In the genomic region with DNA sequence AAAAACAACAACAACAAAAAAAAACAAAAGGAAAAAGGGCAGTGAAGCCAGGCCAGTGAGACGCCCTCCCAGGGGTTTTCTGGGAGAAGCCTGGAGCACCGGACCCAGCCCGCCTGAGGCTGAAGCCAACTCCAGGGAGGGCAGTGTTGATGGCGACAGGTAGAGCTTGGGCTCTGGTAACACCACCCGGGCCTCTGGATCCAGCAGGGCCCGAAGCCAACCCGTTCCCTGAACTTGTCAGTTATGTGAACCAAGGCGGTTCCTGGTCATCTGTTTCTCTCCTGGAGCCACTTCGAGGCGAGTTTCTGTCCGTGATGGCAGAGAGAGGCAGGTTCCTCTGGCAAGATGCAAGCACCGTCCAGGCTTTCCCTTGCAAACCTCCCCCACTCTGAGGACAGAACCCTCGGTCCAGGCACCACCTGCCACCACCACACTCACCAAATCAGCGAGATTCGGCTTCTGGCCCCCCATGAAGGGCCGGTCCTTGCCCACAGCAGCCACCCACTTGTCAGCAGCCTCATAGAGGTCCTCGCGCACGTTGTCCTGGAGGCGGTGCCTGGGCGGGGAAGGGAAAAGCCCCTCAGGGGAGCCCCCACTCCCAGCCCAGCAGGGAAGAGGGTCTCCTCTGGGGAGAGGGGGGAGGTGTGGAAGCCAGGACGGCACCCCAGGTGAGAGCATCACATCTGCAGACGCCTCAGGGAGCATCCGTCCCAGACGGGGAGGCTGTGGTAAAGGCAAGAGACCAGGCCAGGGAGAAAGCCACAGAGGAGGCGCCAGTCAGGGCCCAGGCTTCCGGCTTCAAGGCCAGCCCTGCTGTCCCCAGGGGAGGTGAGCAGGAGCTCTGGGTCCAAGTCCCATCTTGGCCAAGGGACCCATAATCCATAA, we compare ENCODE assay signal across 14 cellular contexts. TPM values are rescaled to one million over a fixed set of nuclear protein-coding genes. Genes with fewer than 3 reads are reported as not detected.
A peak's percentile ranks its signal among the peaks of the same experiment; 100 is the strongest.
DNase-seq lines count a peak whose midpoint lies in the region; ATAC-seq and TF ChIP-seq lines count a peak whose summit lies in the region.
"Had no signal": no experiment of that assay in that cellular context is flagged by ENCODE, and none has a peak within 500 bp of the region (broad histone marks: within the 10 kb centered on the region; RNA-seq: fewer than 3 reads in every experiment).

No MANE protein-coding gene starts in this region.

- peaks cover 76% of the 10 kb centered on the region for H4K20me1 ChIP-seq in BLaER1

- TF ChIP-seq CTCF in Peyer's patch (IDR thresholded peaks at IDR 0.05), result no peak
- no peak for TF ChIP-seq CTCF in left ventricle myocardium inferior (IDR thresholded peaks at IDR 0.05; ENCODE audit: borderline replicate concordance)
- no peak for TF ChIP-seq CTCF in lower lobe of right lung (IDR thresholded peaks at IDR 0.05)

- ATAC-seq in lower lobe of right lung, result no peak

- DNase-seq in Peyer's patch, result peak in 2 of 3 donors; percentile 41 to 42
- DNase-seq in left ventricle myocardium inferior, result peak; percentile 13
- peak; percentile 32 for DNase-seq in lower lobe of right lung
- DNase-seq in GOT3 (lab: John Stamatoyannopoulos, UW), result no peak
- DNase-seq in NCI-H774 (lab: John Stamatoyannopoulos, UW), result no peak
- DNase-seq in nucleus accumbens (lab: John Stamatoyannopoulos, UW), result no peak
- no peak for DNase-seq in CD1c-positive myeloid dendritic cell (ENCODE audit: extremely low spot score)
- DNase-seq: DMS 273 treated with DMSO at 0.1 percent for 48 hours, NCI-H1092, NCI-H226, NCI-H526 treated with DMSO at 0.1 percent for 48 hours had no signal

- H3K4me3 ChIP-seq in BLaER1, result 0 out of 2 replicates have a peak overlapping the region, but pooled peaks have one; percentile 4
- H3K4me3 ChIP-seq in Peyer's patch, result no peak overlapping the region
- H3K4me3 ChIP-seq in left ventricle myocardium inferior, result no peak overlapping the region
- H3K4me3 ChIP-seq in lower lobe of right lung, result no peak overlapping the region

- H3K9ac ChIP-seq in BLaER1, result peak overlapping the region; percentile 56
- H3K9ac ChIP-seq: KMS-11 had no signal

- H3K27ac ChIP-seq in BLaER1, result peak overlapping the region; percentile 59
- no peak overlapping the region for H3K27ac ChIP-seq in Peyer's patch
- H3K27ac ChIP-seq in left ventricle myocardium inferior (replicated peaks), result no peak overlapping the region
- H3K27ac ChIP-seq in lower lobe of right lung, result no peak overlapping the region
- H3K27ac ChIP-seq: HL-60, KMS-11 had no signal

- H3K9me3 ChIP-seq in BLaER1, result no peaks in the 10 kb centered on the region
- no peaks in the 10 kb centered on the region for H3K9me3 ChIP-seq in Peyer's patch
- no peaks in the 10 kb centered on the region for H3K9me3 ChIP-seq in left ventricle myocardium inferior (replicated peaks)
- no peaks in the 10 kb centered on the region for H3K9me3 ChIP-seq in lower lobe of right lung

- H3K4me1 ChIP-seq in BLaER1 (peaks cover 73% of the 10 kb centered on the region), Peyer's patch (peaks cover 4 to 30% (median 17%) of the 10 kb centered on the region in 4 donors), left ventricle myocardium inferior (peaks cover 37% of the 10 kb centered on the region), lower lobe of right lung (peaks cover 35% of the 10 kb centered on the region)

- intact Hi-C loops in left ventricle myocardium inferior (cut with micrococcal nuclease), result no loop called here
- intact Hi-C loops in lower lobe of right lung (cut with DNase I), result no loop called here

- H3K36me3 ChIP-seq in BLaER1, result peaks cover 59% of the 10 kb centered on the region
- H3K36me3 ChIP-seq in Peyer's patch, result peaks cover 0 to 45% (median 0%) of the 10 kb centered on the region in 3 donors
- H3K36me3 ChIP-seq in left ventricle myocardium inferior, result peaks cover 51% of the 10 kb centered on the region
- H3K36me3 ChIP-seq in lower lobe of right lung, result peaks cover 49% of the 10 kb centered on the region

- H3K27me3 ChIP-seq in BLaER1, result no peaks in the 10 kb centered on the region
- H3K27me3 ChIP-seq in Peyer's patch, result no peaks in the 10 kb centered on the region
- H3K27me3 ChIP-seq in left ventricle myocardium inferior (ENCODE audit: low read depth), result no peaks in the 10 kb centered on the region
- H3K27me3 ChIP-seq in lower lobe of right lung (ENCODE audit: low read depth), result no peaks in the 10 kb centered on the region

- TF ChIP-seq POLR2A in Peyer's patch (IDR thresholded peaks at IDR 0.05), result no peak

- H3K4me2 ChIP-seq in BLaER1, result peak overlapping the region; percentile 82
- H3K4me2 ChIP-seq: KMS-11 had no signal

RNA-seq across cellular contexts. Expression of gene PTGES2, which starts 5.4 kb away (rescaled TPM):
- total RNA-seq in Peyer's patch (100 to 1,000 TPM; 123 to 193 (median 168) TPM), left ventricle myocardium inferior (141 TPM), lower lobe of right lung (30.6 TPM)

RNA-seq across cellular contexts. Expression of gene LCN2, which starts 27.1 kb away (rescaled TPM):
- total RNA-seq in Peyer's patch (100 to 1,000 TPM in 1 of 4 donors, 10 to 100 TPM in 2, 1 to 10 TPM in 1; 1.9 to 191 (median 37.1) TPM), left ventricle myocardium inferior (not detected), lower lobe of right lung (83.4 TPM)

RNA-seq across cellular contexts. Expression of gene BBLN, which starts 37.9 kb away (rescaled TPM):
- total RNA-seq in Peyer's patch (10 to 100 TPM; 38.8 to 93.7 (median 70.2) TPM), left ventricle myocardium inferior (52.5 TPM), lower lobe of right lung (47.9 TPM)

RNA-seq across cellular contexts. Expression of gene SLC25A25, which starts 54.1 kb away (rescaled TPM):
- total RNA-seq in Peyer's patch (10 to 100 TPM; 18.2 to 44.1 (median 28.2) TPM), left ventricle myocardium inferior (5.4 TPM), lower lobe of right lung (27.3 TPM)

RNA-seq across cellular contexts. Expression of gene NAIF1, which starts 55.0 kb away (rescaled TPM):
- 10 to 100 TPM in 2 of 4 donors, 1 to 10 TPM in 2; 7.4 to 26.1 (median 11.8) TPM for total RNA-seq in Peyer's patch
- total RNA-seq in left ventricle myocardium inferior, result 7.9 TPM
- total RNA-seq in lower lobe of right lung, result 11.3 TPM

Comparison
In these comparisons a context has a peak if more than half of its experiments do, and no peak if none do; other contexts are left out.
1. DNase-seq: peak in Peyer's patch (2 of 3), left ventricle myocardium inferior (single experiment) and lower lobe of right lung (single experiment); none in GOT3 (single experiment), NCI-H774 (single experiment), nucleus accumbens (0 of 56) and CD1c-positive myeloid dendritic cell (single experiment).